ENCODE assay signal across 9 cellular contexts in genomic region chr9:133955821-133956411, GRCh38. TPM values are rescaled to one million over a fixed set of nuclear protein-coding genes. Genes with fewer than 3 reads are reported as not detected.
A peak's percentile ranks its signal among the peaks of the same experiment; 100 is the strongest.
DNase-seq lines count a peak whose midpoint lies in the region; ATAC-seq and TF ChIP-seq lines count a peak whose summit lies in the region.
"Had no signal": no experiment of that assay in that cellular context is flagged by ENCODE, and none has a peak within 500 bp of the region (broad histone marks: within the 10 kb centered on the region; RNA-seq: fewer than 3 reads in every experiment).

No MANE protein-coding gene starts in this region.

- H3K36me3 Mint-ChIP-seq in endodermal cell (ENCODE audit: low read depth) = no peaks in the 10 kb centered on the region

- no peak overlapping the region for H3K9ac ChIP-seq in endodermal cell (ENCODE audit: extremely low read depth, low read length, poor library complexity, severe bottlenecking)
- H3K9ac ChIP-seq in neuronal stem cell (ENCODE audit: low read depth, low read length, poor library complexity) = no peak overlapping the region

- H2AFZ ChIP-seq in neuronal stem cell (ENCODE audit: low read length) = peak overlapping the region; percentile 27

- H3K36me3 ChIP-seq in endodermal cell (ENCODE audit: control insufficient read depth, insufficient read depth, low read length) (no peaks in the 10 kb centered on the region), neuronal stem cell (replicated peaks in 1 of 2; ENCODE audit: control insufficient read depth in 2 of 2, insufficient read depth in 2 of 2, low read length in 2 of 2) (peaks cover 0 to 11% of the 10 kb centered on the region in 2 donors)

- H3K4me1 ChIP-seq in endodermal cell (ENCODE audit: control insufficient read depth, insufficient read depth, low read length) (no peaks in the 10 kb centered on the region), neuronal stem cell (ENCODE audit: control insufficient read depth in 2 of 2, insufficient read depth in 1 of 2, low read depth in 1 of 2, low read length in 2 of 2) (peaks cover 43 to 50% of the 10 kb centered on the region in 2 donors)

- no peaks in the 10 kb centered on the region for H3K27me3 ChIP-seq in endodermal cell (ENCODE audit: control insufficient read depth, insufficient read depth, low read length, poor library complexity, severe bottlenecking)
- no peaks in the 10 kb centered on the region for H3K27me3 ChIP-seq in neuronal stem cell (ENCODE audit: control insufficient read depth in 3 of 3, insufficient read depth in 3 of 3, low read depth in 1 of 3, low read length in 3 of 3)

- peak overlapping the region; percentile 90 for H2BK12ac ChIP-seq in neuronal stem cell (ENCODE audit: low read length)

- H3K9me3 Mint-ChIP-seq in endodermal cell = peaks cover 1% of the 10 kb centered on the region

- no peak overlapping the region for H3K14ac ChIP-seq in neuronal stem cell (ENCODE audit: low read length)

- peak; percentile 14 for DNase-seq in NCI-H2227 (lab: John Stamatoyannopoulos, UW; ENCODE audit: unreplicated experiment)
- no peak for DNase-seq in NCI-H2227 treated with DMSO at 0.1 percent for 48 hours (lab: John Stamatoyannopoulos, UW)
- DNase-seq in UCSD-AML1 (lab: John Stamatoyannopoulos, UW; ENCODE audit: unreplicated experiment) = peak; percentile 37
- DNase-seq in endodermal cell = peak; percentile 86
- peak; percentile 47 for DNase-seq in neuronal stem cell (ENCODE audit: low spot score)

- peak overlapping the region; percentile 90 for H3K27ac ChIP-seq in endodermal cell (ENCODE audit: low read depth, low read length)
- H3K27ac ChIP-seq in neuronal stem cell (replicated peaks; ENCODE audit: low read length) = peak overlapping the region; percentile 90

- H3K4me2 ChIP-seq in neuronal stem cell (ENCODE audit: insufficient read depth, low read length, poor library complexity, severe bottlenecking) = peak overlapping the region; percentile 14
- H3K4me2 ChIP-seq: A549 had no signal

- H2BK15ac ChIP-seq in neuronal stem cell (ENCODE audit: low read length) = peak overlapping the region; percentile 85

- H3K4ac ChIP-seq in neuronal stem cell (ENCODE audit: low read length) = peak overlapping the region; percentile 53

- H3K4me3 ChIP-seq in endodermal cell (ENCODE audit: low read length) = no peak overlapping the region
- peak overlapping the region; percentile 20 to 57 for H3K4me3 ChIP-seq in neuronal stem cell (ENCODE audit: low read length in 2 of 2)
- H3K4me3 ChIP-seq: A549 had no signal

- ATAC-seq in GM21381 (IDR thresholded peaks at IDR 0.05; ENCODE audit: unreplicated experiment) (no peak), GM18867 (IDR thresholded peaks at IDR 0.05; ENCODE audit: unreplicated experiment) (no peak)
- no peak for ATAC-seq in activated CD4-positive, CD25-positive, alpha-beta regulatory T cell treated with anti-CD3 and anti-CD28 coated beads, Interleukin-2, amount 50 U/mL, for 24 hours

- peak overlapping the region; percentile 79 for H4K91ac ChIP-seq in neuronal stem cell (ENCODE audit: low read depth, low read length, poor library complexity)

- H3K9me3 ChIP-seq in endodermal cell (ENCODE audit: control insufficient read depth, low read length) = no peaks in the 10 kb centered on the region
- H3K9me3 ChIP-seq in neuronal stem cell (replicated peaks in 1 of 2; ENCODE audit: control insufficient read depth in 2 of 2, insufficient read depth in 1 of 2, low read depth in 1 of 2, low read length in 2 of 2) = no peaks in the 10 kb centered on the region
- H3K9me3 ChIP-seq: A549 had no signal

- no peak overlapping the region for H4K8ac ChIP-seq in neuronal stem cell (ENCODE audit: low read depth, low read length)

- peaks cover 35% of the 10 kb centered on the region for H3K4me1 Mint-ChIP-seq in endodermal cell

- peak overlapping the region; percentile 99 for H2AK5ac ChIP-seq in neuronal stem cell (ENCODE audit: low read depth, low read length)

- TF ChIP-seq CTCF in endodermal cell (conservative IDR thresholded peaks at IDR 0.05) = peak; percentile 31

- H3K23ac ChIP-seq in neuronal stem cell (ENCODE audit: low read depth, low read length, poor library complexity) = no peak overlapping the region

- 45 to 67% methylated on average over 1 to 15 of the region's 15 CpGs for WGBS in endodermal cell (ENCODE audit: insufficient coverage in 1 of 2, insufficient read length in 1 of 2), 2 experiments
- WGBS in neuronal stem cell (ENCODE audit: extremely low coverage in 2 of 2, insufficient read length in 2 of 2, insufficient replicate concordance in 1 of 2), 2 donors = no CpG with 5 or more reads among the region's 15 CpGs

- peaks cover 33% of the 10 kb centered on the region for H3K79me1 ChIP-seq in neuronal stem cell (ENCODE audit: low read depth, low read length)

- no peak overlapping the region for H2BK120ac ChIP-seq in neuronal stem cell (ENCODE audit: low read depth, low read length)

- H3K18ac ChIP-seq in neuronal stem cell (ENCODE audit: low read length) = peak overlapping the region; percentile 97

- peak overlapping the region; percentile 89 for H3K27ac Mint-ChIP-seq in endodermal cell

- H3K4me3 Mint-ChIP-seq in endodermal cell = peak overlapping the region; percentile 22

- H2BK5ac ChIP-seq in neuronal stem cell (ENCODE audit: low read length) = peak overlapping the region; percentile 95

- no peaks in the 10 kb centered on the region for H3K27me3 Mint-ChIP-seq in endodermal cell (ENCODE audit: insufficient read depth)

RNA-seq across cellular contexts. Expression of gene VAV2, which starts 36.2 kb away (rescaled TPM):
- 10 to 100 TPM; 29.8 to 35.9 TPM for total RNA-seq in endodermal cell
- polyA plus RNA-seq in endodermal cell (2013, experiment 1 of 2) = 35.5 TPM
- 31.9 TPM for polyA plus RNA-seq in endodermal cell (2013, experiment 2 of 2)
- polyA plus RNA-seq in neuronal stem cell (2013, experiment 1 of 2) = 18.5 TPM
- polyA plus RNA-seq in neuronal stem cell (2013, experiment 2 of 2) = 18.8 TPM
